Comparison of ENCODE assay signal across 8 cellular contexts in genomic region chrX:136497556-136498048, GRCh38. TPM values are rescaled to one million over a fixed set of nuclear protein-coding genes. Genes with fewer than 3 reads are reported as not detected.
A peak's percentile ranks its signal among the peaks of the same experiment; 100 is the strongest.
DNase-seq lines count a peak whose midpoint lies in the region; ATAC-seq, FAIRE-seq and TF ChIP-seq lines count a peak whose summit lies in the region.

Gene HTATSF1 (plus strand): TSS chrX:136497592. CDS start chrX:136497685, 93 bp downstream.

- H3K4me3 ChIP-seq in WI38 (ENCODE audit: low read depth, low read length): peak within 1 kb of the TSS; percentile 72

- H3K27me3 Mint-ChIP-seq in activated CD8-positive, alpha-beta memory T cell treated with anti-CD3 and anti-CD28 coated beads, Interleukin-2, amount 10 ng/mL, durations not matched to agents 7 days and 5 days: peaks cover 4% of the 10 kb centered on the region
- H3K27me3 Mint-ChIP-seq in osteocyte (ENCODE audit: unreplicated experiment): peaks cover 3% of the 10 kb centered on the region

- no peaks in the 10 kb centered on the region for H3K9me3 Mint-ChIP-seq in activated CD8-positive, alpha-beta memory T cell treated with anti-CD3 and anti-CD28 coated beads, Interleukin-2, amount 10 ng/mL, durations not matched to agents 7 days and 5 days (ENCODE audit: low read depth)
- peaks cover 7% of the 10 kb centered on the region for H3K9me3 Mint-ChIP-seq in osteocyte (ENCODE audit: unreplicated experiment)

- peak; percentile 10 for ATAC-seq in activated CD8-positive, alpha-beta memory T cell treated with anti-CD3 and anti-CD28 coated beads, Interleukin-2, amount 10 ng/mL, durations not matched to agents 7 days and 5 days
- ATAC-seq in HG03108 (IDR thresholded peaks at IDR 0.05; ENCODE audit: unreplicated experiment): peak; percentile 9

- peak within 1 kb of the TSS; percentile 92 for H3K4me3 Mint-ChIP-seq in activated CD8-positive, alpha-beta memory T cell treated with anti-CD3 and anti-CD28 coated beads, Interleukin-2, amount 10 ng/mL, durations not matched to agents 7 days and 5 days
- H3K4me3 Mint-ChIP-seq in osteocyte (ENCODE audit: unreplicated experiment): peak within 1 kb of the TSS; percentile 85

- FAIRE-seq in frontal cortex (lab: Jason Lieb, UNC) (no peak), GM12891 (lab: Jason Lieb, UNC) (no peak)

- CTCF ChIA-PET in activated CD8-positive, alpha-beta memory T cell treated with anti-CD3 and anti-CD28 coated beads, Interleukin-2, amount 10 ng/mL, durations not matched to agents 7 days and 5 days (lab: Charles Lee): interaction anchor here (0.8 to 2.1 kb wide), 3 partner anchors 11 to 85 kb away, joined by 3 to 7 read pairs (median 3); no protein-coding TSS in a partner anchor

- no peak for TF ChIP-seq CTCF in WI38 (IDR thresholded peaks at IDR 0.05; ENCODE audit: low read depth, low read length)
- TF ChIP-seq CTCF in osteocyte (IDR thresholded peaks at IDR 0.05): no peak

- no peak for TF ChIP-seq POLR2A in GM12891 (IDR thresholded peaks at IDR 0.05; ENCODE audit: low read depth, low read length)

- H3K27ac Mint-ChIP-seq in activated CD8-positive, alpha-beta memory T cell treated with anti-CD3 and anti-CD28 coated beads, Interleukin-2, amount 10 ng/mL, durations not matched to agents 7 days and 5 days: peak within 1 kb of the TSS; percentile 95
- H3K27ac Mint-ChIP-seq in osteocyte (ENCODE audit: unreplicated experiment): peak within 1 kb of the TSS; percentile 96

- DNase-seq in activated CD8-positive, alpha-beta memory T cell treated with anti-CD3 and anti-CD28 coated beads, Interleukin-2, amount 10 ng/mL, durations not matched to agents 7 days and 5 days: no peak
- no peak for DNase-seq in activated CD8-positive, alpha-beta memory T cell treated with anti-CD3 and anti-CD28 coated beads for 24 hours
- peak in 1 of 2 donors; percentile 7 for DNase-seq in frontal cortex (ENCODE audit: low spot score in 2 of 2)
- DNase-seq in osteocyte (ENCODE audit: extremely low spot score, unreplicated experiment): no peak
- DNase-seq in ecto neural progenitor cell (ENCODE audit: low spot score): no peak
- DNase-seq in GM12891 (ENCODE audit: insufficient read length, low spot score): no peak

- peaks cover 29% of the 10 kb centered on the region for H3K4me1 Mint-ChIP-seq in activated CD8-positive, alpha-beta memory T cell treated with anti-CD3 and anti-CD28 coated beads, Interleukin-2, amount 10 ng/mL, durations not matched to agents 7 days and 5 days
- H3K4me1 Mint-ChIP-seq in osteocyte (ENCODE audit: unreplicated experiment): peaks cover 13% of the 10 kb centered on the region

- H3K36me3 Mint-ChIP-seq in activated CD8-positive, alpha-beta memory T cell treated with anti-CD3 and anti-CD28 coated beads, Interleukin-2, amount 10 ng/mL, durations not matched to agents 7 days and 5 days: peaks cover 16% of the 10 kb centered on the region
- H3K36me3 Mint-ChIP-seq in osteocyte (ENCODE audit: unreplicated experiment): peaks cover 3% of the 10 kb centered on the region

TF ChIP-seq in GM12891, 5 proteins besides CTCF, POLR2A, EP300 and RAD21:
- TF ChIP-seq POU2F2 (IDR thresholded peaks at IDR 0.05; ENCODE audit: low read depth, low read length) (no peak), TAF1 (IDR thresholded peaks at IDR 0.05; ENCODE audit: low read depth, low read length) (no peak), POLR2AphosphoS5 (IDR thresholded peaks at IDR 0.05; ENCODE audit: low read depth, low read length) (no peak), SPI1 (IDR thresholded peaks at IDR 0.05; ENCODE audit: low read depth, low read length) (no peak), PAX5 (IDR thresholded peaks at IDR 0.05; ENCODE audit: insufficient read depth, low read length, severe bottlenecking) (no peak)
TF ChIP-seq in GM12891: peak in this region for 0.

RNA-seq across cellular contexts. Expression of gene HTATSF1, which starts in this region (rescaled TPM):
- total RNA-seq in activated CD8-positive, alpha-beta memory T cell treated with anti-CD3 and anti-CD28 coated beads, Interleukin-2, amount 10 ng/mL, durations not matched to agents 7 days and 5 days: 10 to 100 TPM; 74.1 to 90.9 TPM
- total RNA-seq in frontal cortex: 68.5 TPM
- 36.6 and 37.8 TPM in 2 replicates for total RNA-seq in osteocyte
- 23.7 TPM for polyA plus RNA-seq in GM12891 (2012; ENCODE audit: low read depth, missing spikeins)
